1 cellular context compared by ENCODE assay signal in genomic region chr1:52056110-52056936, GRCh38.
A peak's percentile ranks its signal among the peaks of the same experiment; 100 is the strongest.
TF ChIP-seq lines count a peak whose summit lies in the region.

Gene BTF3L4, plus strand, starts transcription at chr1:52056295. Its CDS starts 3,553 bp downstream, at chr1:52059848.

TF ChIP-seq in HEK293, 187 proteins besides CTCF, POLR2A, EP300 and RAD21 (continued from another document and continues in another):
- TF ChIP-seq ZNF488 (tag by site-specific recombination; IDR thresholded peaks at IDR 0.05): no peak
- TF ChIP-seq ZNF660 (tag by site-specific recombination; IDR thresholded peaks at IDR 0.05): no peak
- no peak for TF ChIP-seq ZNF624 (tag by site-specific recombination; IDR thresholded peaks at IDR 0.05)
- TF ChIP-seq ZNF341 (tag by site-specific recombination; IDR thresholded peaks at IDR 0.05; ENCODE audit: low read depth): peak; percentile 78
- TF ChIP-seq ZNF18 (tag by site-specific recombination; IDR thresholded peaks at IDR 0.05): no peak
- TF ChIP-seq KLF1 (tag by site-specific recombination; IDR thresholded peaks at IDR 0.05): peak; percentile 94
- TF ChIP-seq ZNF121 (tag by site-specific recombination; IDR thresholded peaks at IDR 0.05): peak; percentile 83
- no peak for TF ChIP-seq ZNF670 (tag by site-specific recombination; IDR thresholded peaks at IDR 0.05; ENCODE audit: low read depth)
- TF ChIP-seq AEBP2 (tag by site-specific recombination; IDR thresholded peaks at IDR 0.05; ENCODE audit: borderline replicate concordance): no peak
- no peak for TF ChIP-seq HOXA7 (CRISPR knock-in tag; IDR thresholded peaks at IDR 0.05; ENCODE audit: borderline replicate concordance)
- TF ChIP-seq ZNF404 (tag by site-specific recombination; IDR thresholded peaks at IDR 0.05): no peak
- no peak for TF ChIP-seq ZNF629 (tag by site-specific recombination; IDR thresholded peaks at IDR 0.05)
- no peak for TF ChIP-seq ZNF19 (tag by site-specific recombination; IDR thresholded peaks at IDR 0.05; ENCODE audit: low read depth)
- TF ChIP-seq ZNF133 (tag by site-specific recombination; IDR thresholded peaks at IDR 0.05): no peak
- TF ChIP-seq ZSCAN30 (tag by site-specific recombination; IDR thresholded peaks at IDR 0.05): peak; percentile 37; the same call in 1 of the 2 replicates
- TF ChIP-seq SP7 (tag by site-specific recombination; IDR thresholded peaks at IDR 0.05): peak; percentile 63
- TF ChIP-seq FEZF1 (tag by site-specific recombination; IDR thresholded peaks at IDR 0.05): no peak
- no peak for TF ChIP-seq ZNF621 (tag by site-specific recombination; IDR thresholded peaks at IDR 0.05)
- TF ChIP-seq OSR2 (tag by site-specific recombination; IDR thresholded peaks at IDR 0.05): no peak
- peak; percentile 69; the same call in 1 of the 2 replicates for TF ChIP-seq PRDM2 (tag by site-specific recombination; IDR thresholded peaks at IDR 0.05; ENCODE audit: borderline replicate concordance)
- TF ChIP-seq ZBTB17 (tag by site-specific recombination; IDR thresholded peaks at IDR 0.05): no peak
- peak; percentile 84 for TF ChIP-seq ZBTB7A (tag by site-specific recombination; IDR thresholded peaks at IDR 0.05; ENCODE audit: low read depth)
- peak; percentile 68 for TF ChIP-seq ZBTB26 (tag by site-specific recombination; optimal IDR thresholded peaks at IDR 0.05)
- TF ChIP-seq ZNF239 (tag by site-specific recombination; IDR thresholded peaks at IDR 0.05): 0 out of 2 replicates have a peak, but pooled peaks have one; percentile 42
- TF ChIP-seq ZNF202 (tag by site-specific recombination; IDR thresholded peaks at IDR 0.05; ENCODE audit: borderline replicate concordance): no peak
- no peak for TF ChIP-seq ZNF37A (tag by site-specific recombination; IDR thresholded peaks at IDR 0.05)
- TF ChIP-seq ZNF324 (tag by site-specific recombination; IDR thresholded peaks at IDR 0.05): no peak; the same call in 1 of the 2 replicates
- no peak for TF ChIP-seq ZNF302 (tag by site-specific recombination; IDR thresholded peaks at IDR 0.05; ENCODE audit: low read depth)
- TF ChIP-seq KLF16 (tag by site-specific recombination; IDR thresholded peaks at IDR 0.05): peak; percentile 84
- peak; percentile 43 for TF ChIP-seq ZNF692 (tag by site-specific recombination; IDR thresholded peaks at IDR 0.05)
- TF ChIP-seq ZNF350 (tag by site-specific recombination; IDR thresholded peaks at IDR 0.05): no peak
- TF ChIP-seq ZNF658 (tag by site-specific recombination; IDR thresholded peaks at IDR 0.05): no peak
- peak; percentile 66 for TF ChIP-seq ZIC2 (tag by site-specific recombination; IDR thresholded peaks at IDR 0.05)
- TF ChIP-seq ZNF354C (tag by site-specific recombination; IDR thresholded peaks at IDR 0.05; ENCODE audit: borderline replicate concordance, low read depth): no peak
- no peak for TF ChIP-seq ZNF138 (tag by site-specific recombination; IDR thresholded peaks at IDR 0.05; ENCODE audit: borderline replicate concordance)
- peak; percentile 49 for TF ChIP-seq ZNF2 (tag by site-specific recombination; IDR thresholded peaks at IDR 0.05)
- TF ChIP-seq ZNF311 (tag by site-specific recombination; IDR thresholded peaks at IDR 0.05; ENCODE audit: borderline replicate concordance): no peak
- no peak for TF ChIP-seq ZNF664 (tag by site-specific recombination; IDR thresholded peaks at IDR 0.05)
- TF ChIP-seq ZNF174 (tag by site-specific recombination; IDR thresholded peaks at IDR 0.05): no peak
- TF ChIP-seq PRDM4 (tag by site-specific recombination; IDR thresholded peaks at IDR 0.05): peak; percentile 86
- TF ChIP-seq ZNF530 (tag by site-specific recombination; IDR thresholded peaks at IDR 0.05; ENCODE audit: low read depth): no peak
- peak; percentile 65; the same call in 1 of the 2 replicates for TF ChIP-seq ZNF423 (tag by site-specific recombination; IDR thresholded peaks at IDR 0.05)
- TF ChIP-seq BCL11A (tag by site-specific recombination; IDR thresholded peaks at IDR 0.05; ENCODE audit: low read depth): no peak
- no peak for TF ChIP-seq ZNF610 (tag by site-specific recombination; IDR thresholded peaks at IDR 0.05; ENCODE audit: borderline replicate concordance)
- no peak for TF ChIP-seq OVOL3 (tag by site-specific recombination; IDR thresholded peaks at IDR 0.05)
- TF ChIP-seq ZNF768 (tag by site-specific recombination; IDR thresholded peaks at IDR 0.05): peak; percentile 74; the same call in 1 of the 2 replicates
- TF ChIP-seq KLF10 (tag by site-specific recombination; IDR thresholded peaks at IDR 0.05): no peak
- TF ChIP-seq KLF8 (tag by site-specific recombination; IDR thresholded peaks at IDR 0.05): peak; percentile 38; the same call in 1 of the 2 replicates
- TF ChIP-seq ZNF266 (tag by site-specific recombination; IDR thresholded peaks at IDR 0.05; ENCODE audit: low read depth): no peak
- no peak for TF ChIP-seq ZNF433 (tag by site-specific recombination; IDR thresholded peaks at IDR 0.05; ENCODE audit: low read depth)
- TF ChIP-seq ZSCAN16 (tag by site-specific recombination; IDR thresholded peaks at IDR 0.05): no peak
- TF ChIP-seq PATZ1 (tag by site-specific recombination; IDR thresholded peaks at IDR 0.05): peak; percentile 74
